ENCODE assay signal across 1 cellular context in the genomic region with DNA sequence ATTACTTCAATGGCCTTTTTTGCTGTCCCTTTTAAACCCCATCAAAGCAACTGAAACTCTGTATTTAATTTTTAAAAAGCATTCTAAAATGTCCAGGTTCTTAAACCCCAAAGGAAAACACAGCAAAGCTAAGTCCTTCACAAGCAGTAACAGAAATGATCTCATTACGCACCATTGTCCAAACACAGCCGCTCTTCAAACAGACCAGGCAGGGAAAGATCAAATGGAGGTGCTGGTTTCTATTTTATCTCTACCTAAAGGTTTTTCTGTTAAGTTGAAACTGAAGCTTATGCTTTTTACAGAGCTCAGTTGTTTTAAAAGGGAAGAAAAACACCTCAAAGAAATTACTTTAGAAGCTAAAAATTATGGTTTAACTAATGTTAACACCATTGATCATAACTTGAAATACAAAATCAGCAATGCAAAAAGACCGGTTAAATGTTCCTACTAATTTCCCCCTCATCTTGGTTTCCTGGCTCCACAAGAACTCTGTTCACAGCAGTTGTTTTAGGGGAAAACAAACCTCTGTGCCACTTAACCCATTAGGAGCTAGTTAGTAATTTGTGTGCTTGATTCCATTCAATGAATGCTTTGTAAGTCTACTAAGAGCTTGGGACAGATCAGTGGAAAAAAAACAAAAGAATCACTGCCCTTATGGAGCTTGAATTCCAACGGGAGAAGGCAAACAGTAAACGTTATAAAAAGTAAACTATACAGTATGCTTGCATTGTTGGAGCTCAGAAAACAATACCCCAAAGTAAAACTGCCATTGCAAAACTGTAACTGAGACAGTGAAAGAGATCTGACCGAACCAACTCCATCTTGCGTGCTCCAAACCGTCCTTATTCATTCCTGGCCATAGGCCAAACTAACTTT.
A peak's percentile ranks its signal among the peaks of the same experiment; 100 is the strongest.
TF ChIP-seq lines count a peak whose summit lies in the region.

No MANE protein-coding gene starts in this region.

TF ChIP-seq in HepG2, 621 proteins besides CTCF, POLR2A, EP300 and RAD21 (continued from another document and continues in another):
- TF ChIP-seq CSRNP2 (CRISPR knock-in tag; conservative IDR thresholded peaks at IDR 0.05; ENCODE audit: low read depth) (no peak), IRF2 (CRISPR knock-in tag; IDR thresholded peaks at IDR 0.05) (no peak), ATF7 (IDR thresholded peaks at IDR 0.05) (0 out of 2 replicates have a peak, but pooled peaks have one; percentile 8), ATF7 (CRISPR knock-in tag; IDR thresholded peaks at IDR 0.05) (no peak), ZNF816 (CRISPR knock-in tag; IDR thresholded peaks at IDR 0.05; ENCODE audit: borderline replicate concordance) (no peak), ZNF792 (CRISPR knock-in tag; IDR thresholded peaks at IDR 0.05) (no peak), SMAD3 (CRISPR knock-in tag; IDR thresholded peaks at IDR 0.05) (no peak), ZNF800 (CRISPR knock-in tag; IDR thresholded peaks at IDR 0.05) (0 out of 2 replicates have a peak, but pooled peaks have one; percentile 38), EZH2 (conservative IDR thresholded peaks at IDR 0.05; ENCODE audit: low read depth, low read length) (no peak), POLR2AphosphoS5 (IDR thresholded peaks at IDR 0.05; ENCODE audit: low read depth, low read length) (no peak), TIGD3 (CRISPR knock-in tag; IDR thresholded peaks at IDR 0.05; ENCODE audit: borderline replicate concordance) (no peak), TAF1 (CRISPR knock-in tag; IDR thresholded peaks at IDR 0.05) (no peak), CHD2 (IDR thresholded peaks at IDR 0.05; ENCODE audit: low read depth, low read length) (no peak), ARNT (IDR thresholded peaks at IDR 0.05) (no peak), FOXP1 (IDR thresholded peaks at IDR 0.05) (no peak), FOXP1 (CRISPR knock-in tag; IDR thresholded peaks at IDR 0.05) (peak; percentile 34; the same call in 1 of the 2 replicates), CSRNP1 (CRISPR knock-in tag; IDR thresholded peaks at IDR 0.05) (no peak), ZSCAN20 (CRISPR knock-in tag; IDR thresholded peaks at IDR 0.05; ENCODE audit: borderline replicate concordance) (no peak), ZNF775 (CRISPR knock-in tag; IDR thresholded peaks at IDR 0.05; ENCODE audit: borderline replicate concordance) (no peak), DBP (CRISPR knock-in tag; IDR thresholded peaks at IDR 0.05; ENCODE audit: not compliant biosample characterization) (no peak), SNAPC2 (CRISPR knock-in tag; IDR thresholded peaks at IDR 0.05) (no peak), GMEB1 (CRISPR knock-in tag; IDR thresholded peaks at IDR 0.05; ENCODE audit: borderline replicate concordance) (no peak), KLF11 (CRISPR knock-in tag; IDR thresholded peaks at IDR 0.05) (no peak; the same call in 1 of the 2 replicates), SMARCE1 (IDR thresholded peaks at IDR 0.05; ENCODE audit: borderline replicate concordance) (no peak), PPARG (CRISPR knock-in tag; conservative IDR thresholded peaks at IDR 0.05) (peak; percentile 68; the same call in 1 of the 2 replicates), ZNF143 (CRISPR knock-in tag; IDR thresholded peaks at IDR 0.05) (no peak), ZSCAN25 (CRISPR knock-in tag; IDR thresholded peaks at IDR 0.05) (no peak), ZC3H4 (CRISPR knock-in tag; IDR thresholded peaks at IDR 0.05; ENCODE audit: borderline replicate concordance) (no peak), NFKBIZ (CRISPR knock-in tag; IDR thresholded peaks at IDR 0.05) (no peak), ZNF614 (CRISPR knock-in tag; IDR thresholded peaks at IDR 0.05; ENCODE audit: borderline replicate concordance) (no peak), ISX (CRISPR knock-in tag; conservative IDR thresholded peaks at IDR 0.05) (no peak), ZNF674 (CRISPR knock-in tag; IDR thresholded peaks at IDR 0.05; ENCODE audit: low read depth) (no peak), ZFP82 (CRISPR knock-in tag; IDR thresholded peaks at IDR 0.05; ENCODE audit: borderline replicate concordance) (no peak), ZBTB37 (CRISPR knock-in tag; IDR thresholded peaks at IDR 0.05) (no peak), NAIF1 (CRISPR knock-in tag; IDR thresholded peaks at IDR 0.05; ENCODE audit: borderline replicate concordance) (no peak), TCF7 (IDR thresholded peaks at IDR 0.05; ENCODE audit: low read depth) (peak; percentile 58; the same call in 1 of the 2 replicates), ZNF839 (CRISPR knock-in tag; IDR thresholded peaks at IDR 0.05; ENCODE audit: borderline replicate concordance) (no peak), HDAC1 (CRISPR knock-in tag; IDR thresholded peaks at IDR 0.05) (peak; percentile 61)
- TF ChIP-seq, protein P1, sequence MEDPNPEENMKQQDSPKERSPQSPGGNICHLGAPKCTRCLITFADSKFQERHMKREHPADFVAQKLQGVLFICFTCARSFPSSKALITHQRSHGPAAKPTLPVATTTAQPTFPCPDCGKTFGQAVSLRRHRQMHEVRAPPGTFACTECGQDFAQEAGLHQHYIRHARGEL (CRISPR knock-in tag; IDR thresholded peaks at IDR 0.05): no peak
- TF ChIP-seq, protein P2, sequence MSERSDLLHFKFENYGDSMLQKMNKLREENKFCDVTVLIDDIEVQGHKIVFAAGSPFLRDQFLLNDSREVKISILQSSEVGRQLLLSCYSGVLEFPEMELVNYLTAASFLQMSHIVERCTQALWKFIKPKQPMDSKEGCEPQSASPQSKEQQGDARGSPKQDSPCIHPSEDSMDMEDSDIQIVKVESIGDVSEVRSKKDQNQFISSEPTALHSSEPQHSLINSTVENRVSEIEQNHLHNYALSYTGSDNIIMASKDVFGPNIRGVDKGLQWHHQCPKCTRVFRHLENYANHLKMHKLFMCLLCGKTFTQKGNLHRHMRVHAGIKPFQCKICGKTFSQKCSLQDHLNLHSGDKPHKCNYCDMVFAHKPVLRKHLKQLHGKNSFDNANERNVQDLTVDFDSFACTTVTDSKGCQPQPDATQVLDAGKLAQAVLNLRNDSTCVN (CRISPR knock-in tag; IDR thresholded peaks at IDR 0.05; ENCODE audit: borderline replicate concordance): no peak
- TF ChIP-seq, protein P3, sequence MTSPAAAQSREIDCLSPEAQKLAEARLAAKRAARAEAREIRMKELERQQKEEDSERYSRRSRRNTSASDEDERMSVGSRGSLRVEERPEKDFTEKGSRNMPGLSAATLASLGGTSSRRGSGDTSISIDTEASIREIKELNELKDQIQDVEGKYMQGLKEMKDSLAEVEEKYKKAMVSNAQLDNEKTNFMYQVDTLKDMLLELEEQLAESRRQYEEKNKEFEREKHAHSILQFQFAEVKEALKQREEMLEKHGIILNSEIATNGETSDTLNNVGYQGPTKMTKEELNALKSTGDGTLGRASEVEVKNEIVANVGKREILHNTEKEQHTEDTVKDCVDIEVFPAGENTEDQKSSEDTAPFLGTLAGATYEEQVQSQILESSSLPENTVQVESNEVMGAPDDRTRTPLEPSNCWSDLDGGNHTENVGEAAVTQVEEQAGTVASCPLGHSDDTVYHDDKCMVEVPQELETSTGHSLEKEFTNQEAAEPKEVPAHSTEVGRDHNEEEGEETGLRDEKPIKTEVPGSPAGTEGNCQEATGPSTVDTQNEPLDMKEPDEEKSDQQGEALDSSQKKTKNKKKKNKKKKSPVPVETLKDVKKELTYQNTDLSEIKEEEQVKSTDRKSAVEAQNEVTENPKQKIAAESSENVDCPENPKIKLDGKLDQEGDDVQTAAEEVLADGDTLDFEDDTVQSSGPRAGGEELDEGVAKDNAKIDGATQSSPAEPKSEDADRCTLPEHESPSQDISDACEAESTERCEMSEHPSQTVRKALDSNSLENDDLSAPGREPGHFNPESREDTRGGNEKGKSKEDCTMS (CRISPR knock-in tag; conservative IDR thresholded peaks at IDR 0.05): no peak
